22 cellular contexts compared by ENCODE assay signal in genomic region chr10:37125191-37125732, GRCh38. TPM values are rescaled to one million over a fixed set of nuclear protein-coding genes. Genes with fewer than 3 reads are reported as not detected.
"Had no signal": no experiment of that assay in that cellular context is flagged by ENCODE, and none has a peak within 500 bp of the region (broad histone marks: within the 10 kb centered on the region; RNA-seq: fewer than 3 reads in every experiment).

TSS of gene ANKRD30A (plus strand) at chr10:37125598. CDS start at chr10:37125788, 190 bp downstream.

- H3K4me1 Mint-ChIP-seq: IgD-negative memory B cell had no signal

- H3K36me3 Mint-ChIP-seq: IgD-negative memory B cell had no signal

- H3K9me3 ChIP-seq: MG63, SJSA1 had no signal

- H3K27me3 Mint-ChIP-seq: IgD-negative memory B cell had no signal

- H3K27me3 ChIP-seq: MG63, SJSA1 had no signal

- H3K36me3 ChIP-seq: MG63, SJSA1 had no signal

- H3K4me1 ChIP-seq: SJSA1 had no signal

- H3K4me3 Mint-ChIP-seq: IgD-negative memory B cell had no signal

- H3K27ac ChIP-seq: SJSA1, SK-N-MC had no signal

- DNase-seq: KBM-7, MG63, NCI-H1092, NCI-H1105 treated with DMSO at 0.1 percent for 48 hours, NCI-H1417 treated with DMSO at 0.1 percent for 48 hours, NCI-H146, NCI-H1694 treated with DMSO at 0.1 percent for 48 hours, NCI-H1930, NCI-H2081, NCI-H2107, NCI-H2227 treated with DMSO at 0.1 percent for 48 hours, NCI-H524, NCI-H526 treated with DMSO at 0.1 percent for 48 hours, NCI-H82, Right ventricle myocardium superior, RPMI8226, SIG-M5 had no signal

- H3K4me3 ChIP-seq: MG63, SJSA1, SK-N-MC had no signal

- H3K27ac Mint-ChIP-seq: IgD-negative memory B cell had no signal

RNA-seq across cellular contexts. Expression of gene ANKRD30A, which starts in this region (rescaled TPM):
- total RNA-seq: LHCN-M2, NCI-H460, Right ventricle myocardium superior, SJSA1 had no signal
- polyA plus RNA-seq: IgD-negative memory B cell had no signal
